In genomic region chr12:76183459-76184186, GRCh38 we compare ENCODE assay signal across 9 cellular contexts.
DNase-seq lines count a peak whose midpoint lies in the region; ATAC-seq and TF ChIP-seq lines count a peak whose summit lies in the region.
"Had no signal": no experiment of that assay in that cellular context is flagged by ENCODE, and none has a peak within 500 bp of the region (broad histone marks: within the 10 kb centered on the region; RNA-seq: fewer than 3 reads in every experiment).

No MANE protein-coding gene starts in this region.

- no peaks in the 10 kb centered on the region for H3K36me3 ChIP-seq in CD8-positive, alpha-beta T cell (ENCODE audit: insufficient read depth, low read length)
- H3K36me3 ChIP-seq: heart left ventricle had no signal

- H3K9me3 Mint-ChIP-seq in stimulated activated memory B cell treated with anti-CD40 and anti-IgM and Interleukin-4, amounts not matched to agents 10 μg/mL and 1 μg/mL and 100 μg/mL, for 72 hours: no peaks in the 10 kb centered on the region
- H3K9me3 Mint-ChIP-seq in CD8-positive, alpha-beta T cell: no peaks in the 10 kb centered on the region

- in situ Hi-C loops in ACHN (cut with HindIII; ENCODE audit: low pct_ligation_motif_present, low pct_unique_long_range_greater_than_20kb, low sequenced_read_pairs): no loop called here
- in situ Hi-C loops in SK-MEL-5 (cut with HindIII; ENCODE audit: low pct_unique_long_range_greater_than_20kb, low sequenced_read_pairs): no loop called here

- H3K9me3 ChIP-seq in CD8-positive, alpha-beta T cell (ENCODE audit: low read length): no peaks in the 10 kb centered on the region
- H3K9me3 ChIP-seq: heart left ventricle had no signal

- peaks cover 33% of the 10 kb centered on the region for H3K27me3 Mint-ChIP-seq in stimulated activated memory B cell treated with anti-CD40 and anti-IgM and Interleukin-4, amounts not matched to agents 10 μg/mL and 1 μg/mL and 100 μg/mL, for 72 hours
- peaks cover 16% of the 10 kb centered on the region for H3K27me3 Mint-ChIP-seq in CD8-positive, alpha-beta T cell (ENCODE audit: low read depth)

- no peaks in the 10 kb centered on the region for H3K27me3 ChIP-seq in CD8-positive, alpha-beta T cell (ENCODE audit: insufficient read depth, low read length)
- H3K27me3 ChIP-seq: heart left ventricle had no signal

- no peak for TF ChIP-seq CTCF in foreskin fibroblast (IDR thresholded peaks at IDR 0.05; ENCODE audit: low read depth, low read length)
- TF ChIP-seq CTCF in CD8-positive, alpha-beta T cell (IDR thresholded peaks at IDR 0.05): no peak

- peak overlapping the region; percentile 34 for H3K4me3 Mint-ChIP-seq in stimulated activated memory B cell treated with anti-CD40 and anti-IgM and Interleukin-4, amounts not matched to agents 10 μg/mL and 1 μg/mL and 100 μg/mL, for 72 hours
- no peak overlapping the region for H3K4me3 Mint-ChIP-seq in CD8-positive, alpha-beta T cell

- intact Hi-C loops in CD8-positive, alpha-beta T cell (cut with DNase I, micrococcal nuclease): no loop called here
- intact Hi-C loops in posterior vena cava (cut with DNase I): no loop called here

- POLR2A ChIA-PET in CD8-positive, alpha-beta T cell (lab: Charles Lee): no interaction called here

- DNase-seq in ACHN (peak; percentile 97), SK-MEL-5 (ENCODE audit: low read depth, low spot score) (peak; percentile 76), foreskin fibroblast (peak; percentile 96 to 98), posterior vena cava (ENCODE audit: low spot score) (no peak)
- no peak for DNase-seq in CD8-positive, alpha-beta T cell

- no peaks in the 10 kb centered on the region for H3K36me3 Mint-ChIP-seq in stimulated activated memory B cell treated with anti-CD40 and anti-IgM and Interleukin-4, amounts not matched to agents 10 μg/mL and 1 μg/mL and 100 μg/mL, for 72 hours
- H3K36me3 Mint-ChIP-seq in CD8-positive, alpha-beta T cell: no peaks in the 10 kb centered on the region

- H3K4me3 ChIP-seq in foreskin fibroblast (ENCODE audit: low read depth in 1 of 2, low read length in 2 of 2): no peak overlapping the region
- H3K4me3 ChIP-seq in CD8-positive, alpha-beta T cell (ENCODE audit: low read depth, low read length): no peak overlapping the region
- H3K4me3 ChIP-seq: heart left ventricle had no signal

- no peak overlapping the region for H3K27ac ChIP-seq in CD8-positive, alpha-beta T cell (ENCODE audit: low read depth, low read length)
- H3K27ac ChIP-seq: heart left ventricle had no signal

- H3K27ac Mint-ChIP-seq in stimulated activated memory B cell treated with anti-CD40 and anti-IgM and Interleukin-4, amounts not matched to agents 10 μg/mL and 1 μg/mL and 100 μg/mL, for 72 hours: peak overlapping the region; percentile 39
- H3K27ac Mint-ChIP-seq in CD8-positive, alpha-beta T cell: no peak overlapping the region

- H3K4me1 Mint-ChIP-seq in stimulated activated memory B cell treated with anti-CD40 and anti-IgM and Interleukin-4, amounts not matched to agents 10 μg/mL and 1 μg/mL and 100 μg/mL, for 72 hours: peaks cover 27% of the 10 kb centered on the region
- no peaks in the 10 kb centered on the region for H3K4me1 Mint-ChIP-seq in CD8-positive, alpha-beta T cell (ENCODE audit: low read depth)

- ATAC-seq in GM18870 (IDR thresholded peaks at IDR 0.05; ENCODE audit: unreplicated experiment) (peak; percentile 94), HG03060 (IDR thresholded peaks at IDR 0.05; ENCODE audit: low read depth, unreplicated experiment) (peak; percentile 85)
- peak; percentile 87 for ATAC-seq in stimulated activated memory B cell treated with anti-CD40 and anti-IgM and Interleukin-4, amounts not matched to agents 10 μg/mL and 1 μg/mL and 100 μg/mL, for 72 hours
- no peak for ATAC-seq in CD8-positive, alpha-beta T cell

- no peaks in the 10 kb centered on the region for H3K4me1 ChIP-seq in CD8-positive, alpha-beta T cell (ENCODE audit: insufficient read depth, low read length)
- H3K4me1 ChIP-seq: heart left ventricle had no signal

- CTCF ChIA-PET in CD8-positive, alpha-beta T cell (lab: Charles Lee): no interaction called here

Comparison
In these comparisons a context has a peak if more than half of its experiments do, and no peak if none do; other contexts are left out.
1. DNase-seq: peak in ACHN (single experiment), SK-MEL-5 (single experiment) and foreskin fibroblast (2 of 2); none in CD8-positive, alpha-beta T cell (0 of 7) and posterior vena cava (single experiment).